Comparison of ENCODE assay signal across 8 cellular contexts in genomic region chr5:109468737-109469420, GRCh38. TPM values are rescaled to one million over a fixed set of nuclear protein-coding genes. Genes with fewer than 3 reads are reported as not detected.
A peak's percentile ranks its signal among the peaks of the same experiment; 100 is the strongest.
DNase-seq lines count a peak whose midpoint lies in the region; ATAC-seq and TF ChIP-seq lines count a peak whose summit lies in the region.

No MANE protein-coding gene starts in this region.

- TF ChIP-seq CTCF in CD14-positive monocyte (IDR thresholded peaks at IDR 0.05) = peak; percentile 85

- peaks cover 0 to 4% (median 2%) of the 10 kb centered on the region in 7 donors for H3K9me3 Mint-ChIP-seq in CD14-positive monocyte

- peaks cover 8% of the 10 kb centered on the region for H3K4me1 Mint-ChIP-seq in CD14-positive monocyte

- H3K4me3 Mint-ChIP-seq in CD14-positive monocyte = no peak overlapping the region

- no peaks in the 10 kb centered on the region for H3K36me3 Mint-ChIP-seq in CD14-positive monocyte

- H3K27me3 Mint-ChIP-seq in CD14-positive monocyte (ENCODE audit: low read depth in 3 of 3) = peaks cover 0 to 4% (median 0%) of the 10 kb centered on the region in 3 donors

- ATAC-seq in GM19324 (IDR thresholded peaks at IDR 0.05; ENCODE audit: low FRiP score, unreplicated experiment) (peak; percentile 92), HG03378 (IDR thresholded peaks at IDR 0.05; ENCODE audit: unreplicated experiment) (peak; percentile 90), left colon (peak; percentile 98)

- peak overlapping the region in 1 of 7 donors; percentile 3 for H3K27ac Mint-ChIP-seq in CD14-positive monocyte

- intact Hi-C loops in CD14-positive monocyte (cut with micrococcal nuclease) (no loop called here), left colon (cut with DNase I, micrococcal nuclease) (no loop called here)

- DNase-seq in CD14-positive monocyte (ENCODE audit: low spot score) = peak; percentile 96
- DNase-seq in NCI-H446 (lab: John Stamatoyannopoulos, UW) = peak; percentile 89 to 94
- DNase-seq in activated CD4-positive, CD25-positive, alpha-beta regulatory T cell treated with anti-CD3 and anti-CD28 coated beads, Interleukin-2, amount 50 U/mL, for 72 hours = peak; percentile 74
- peak; percentile 37 for DNase-seq in cerebellum (ENCODE audit: low spot score)
- DNase-seq in left colon = peak; percentile 97 to 98
- peak; percentile 67 to 68 for DNase-seq in stimulated activated CD4-positive, alpha-beta T cell treated with anti-CD3 and anti-CD28 coated beads, Interleukin-2, amount 100 ng/mL, for 48 hours

RNA-seq across cellular contexts. Expression of gene PJA2, which starts 59.1 kb away (rescaled TPM):
- 10 to 100 TPM; 49.7 to 74.1 TPM for polyA plus RNA-seq in CD14-positive monocyte
- total RNA-seq in cerebellum (153 TPM), left colon (10 to 100 TPM; 68.6 to 93.5 TPM)

Comparison
In these comparisons a context has a peak if more than half of its experiments do, and no peak if none do; other contexts are left out.
1. Peak in every context shown above with its lines: DNase-seq and ATAC-seq.
2. DNase-seq: peak in every context shown above with its lines; median percentile 98 in left colon; 96 in CD14-positive monocyte; 92 in NCI-H446; 74 in activated CD4-positive, CD25-positive, alpha-beta regulatory T cell treated with anti-CD3 and anti-CD28 coated beads, Interleukin-2, amount 50 U/mL, for 72 hours; 68 in stimulated activated CD4-positive, alpha-beta T cell treated with anti-CD3 and anti-CD28 coated beads, Interleukin-2, amount 100 ng/mL, for 48 hours; 37 in cerebellum.